Comparison of ENCODE assay signal across 1 cellular context in the genomic region with DNA sequence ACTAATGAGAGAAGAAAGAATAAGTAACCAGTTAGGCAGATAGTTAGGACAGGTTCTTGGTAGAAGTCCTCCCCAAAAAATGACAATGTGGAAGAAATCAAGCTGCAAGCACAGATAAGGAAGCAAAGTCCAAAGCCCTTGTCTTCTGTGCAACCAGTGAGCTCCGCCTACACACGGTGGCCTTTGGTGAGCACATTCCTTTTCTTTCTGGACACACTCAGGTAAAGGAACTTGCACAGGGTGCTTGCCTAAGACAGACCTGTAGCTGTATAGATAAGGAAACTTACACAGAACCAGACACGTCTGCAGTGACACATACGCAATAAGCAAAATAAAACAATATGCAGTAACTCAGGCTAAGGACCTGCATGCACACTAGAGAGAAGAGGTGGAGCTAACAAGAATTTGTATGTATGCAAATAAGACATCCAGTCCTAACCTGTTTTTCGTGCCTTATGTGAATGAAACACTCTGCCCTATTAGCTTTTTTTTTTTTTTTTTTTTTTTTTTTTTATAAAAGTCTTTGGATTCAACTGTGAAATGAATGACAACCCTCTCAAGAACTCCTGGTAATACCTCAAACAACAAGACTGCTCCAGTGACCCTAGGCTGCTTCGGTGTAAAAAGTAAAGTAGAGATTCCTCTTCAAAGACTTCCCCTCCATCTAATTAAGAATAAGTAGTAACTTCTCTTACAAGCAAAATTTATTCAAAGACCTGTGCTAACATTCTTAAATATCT.
TF ChIP-seq lines count a peak whose summit lies in the region.

No MANE protein-coding gene starts in this region.

TF ChIP-seq in K562, 482 proteins besides CTCF, POLR2A, EP300 and RAD21 (continued from another document and continues in another):
- TF ChIP-seq FOXM1 (IDR thresholded peaks at IDR 0.05; ENCODE audit: low read depth) = peak; percentile 50
- TF ChIP-seq FOXM1 (CRISPR knock-in tag; IDR thresholded peaks at IDR 0.05; ENCODE audit: low read depth) = no peak
- TF ChIP-seq ARNT (IDR thresholded peaks at IDR 0.05) = no peak
- TF ChIP-seq ZNF253 (CRISPR knock-in tag; conservative IDR thresholded peaks at IDR 0.05) = no peak
- TF ChIP-seq ZNF175 (CRISPR knock-in tag; IDR thresholded peaks at IDR 0.05; ENCODE audit: low read depth) = peak; percentile 89
- no peak for TF ChIP-seq SMC3 (conservative IDR thresholded peaks at IDR 0.05; ENCODE audit: insufficient read depth, low read depth, low read length)
- TF ChIP-seq HDAC2 (IDR thresholded peaks at IDR 0.05) = no peak
- TF ChIP-seq, protein P1, sequence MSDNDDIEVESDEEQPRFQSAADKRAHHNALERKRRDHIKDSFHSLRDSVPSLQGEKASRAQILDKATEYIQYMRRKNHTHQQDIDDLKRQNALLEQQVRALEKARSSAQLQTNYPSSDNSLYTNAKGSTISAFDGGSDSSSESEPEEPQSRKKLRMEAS (CRISPR knock-in tag; IDR thresholded peaks at IDR 0.05) = peak; percentile 65
- no peak for TF ChIP-seq CREBBP (IDR thresholded peaks at IDR 0.05; ENCODE audit: low read depth, low read length)
- TF ChIP-seq ZEB2 (IDR thresholded peaks at IDR 0.05) = peak; percentile 36; the same call in 1 of the 2 replicates
- no peak for TF ChIP-seq ELF2 (CRISPR knock-in tag; IDR thresholded peaks at IDR 0.05)
- peak; percentile 55; the same call in 1 of the 2 replicates for TF ChIP-seq JUND (IDR thresholded peaks at IDR 0.05; ENCODE audit: borderline replicate concordance, low read depth, low read length)
- TF ChIP-seq JUND (tag; IDR thresholded peaks at IDR 0.05; ENCODE audit: borderline replicate concordance, low read depth, low read length) = no peak; the same call in 2 of the 3 replicates
- no peak for TF ChIP-seq KAT7 (CRISPR knock-in tag; IDR thresholded peaks at IDR 0.05; ENCODE audit: borderline replicate concordance)
- TF ChIP-seq, protein P2, sequence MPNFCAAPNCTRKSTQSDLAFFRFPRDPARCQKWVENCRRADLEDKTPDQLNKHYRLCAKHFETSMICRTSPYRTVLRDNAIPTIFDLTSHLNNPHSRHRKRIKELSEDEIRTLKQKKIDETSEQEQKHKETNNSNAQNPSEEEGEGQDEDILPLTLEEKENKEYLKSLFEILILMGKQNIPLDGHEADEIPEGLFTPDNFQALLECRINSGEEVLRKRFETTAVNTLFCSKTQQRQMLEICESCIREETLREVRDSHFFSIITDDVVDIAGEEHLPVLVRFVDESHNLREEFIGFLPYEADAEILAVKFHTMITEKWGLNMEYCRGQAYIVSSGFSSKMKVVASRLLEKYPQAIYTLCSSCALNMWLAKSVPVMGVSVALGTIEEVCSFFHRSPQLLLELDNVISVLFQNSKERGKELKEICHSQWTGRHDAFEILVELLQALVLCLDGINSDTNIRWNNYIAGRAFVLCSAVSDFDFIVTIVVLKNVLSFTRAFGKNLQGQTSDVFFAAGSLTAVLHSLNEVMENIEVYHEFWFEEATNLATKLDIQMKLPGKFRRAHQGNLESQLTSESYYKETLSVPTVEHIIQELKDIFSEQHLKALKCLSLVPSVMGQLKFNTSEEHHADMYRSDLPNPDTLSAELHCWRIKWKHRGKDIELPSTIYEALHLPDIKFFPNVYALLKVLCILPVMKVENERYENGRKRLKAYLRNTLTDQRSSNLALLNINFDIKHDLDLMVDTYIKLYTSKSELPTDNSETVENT (CRISPR knock-in tag; IDR thresholded peaks at IDR 0.05) = no peak
- TF ChIP-seq TAL1 (IDR thresholded peaks at IDR 0.05) = peak; percentile 93
- TF ChIP-seq, protein P3, sequence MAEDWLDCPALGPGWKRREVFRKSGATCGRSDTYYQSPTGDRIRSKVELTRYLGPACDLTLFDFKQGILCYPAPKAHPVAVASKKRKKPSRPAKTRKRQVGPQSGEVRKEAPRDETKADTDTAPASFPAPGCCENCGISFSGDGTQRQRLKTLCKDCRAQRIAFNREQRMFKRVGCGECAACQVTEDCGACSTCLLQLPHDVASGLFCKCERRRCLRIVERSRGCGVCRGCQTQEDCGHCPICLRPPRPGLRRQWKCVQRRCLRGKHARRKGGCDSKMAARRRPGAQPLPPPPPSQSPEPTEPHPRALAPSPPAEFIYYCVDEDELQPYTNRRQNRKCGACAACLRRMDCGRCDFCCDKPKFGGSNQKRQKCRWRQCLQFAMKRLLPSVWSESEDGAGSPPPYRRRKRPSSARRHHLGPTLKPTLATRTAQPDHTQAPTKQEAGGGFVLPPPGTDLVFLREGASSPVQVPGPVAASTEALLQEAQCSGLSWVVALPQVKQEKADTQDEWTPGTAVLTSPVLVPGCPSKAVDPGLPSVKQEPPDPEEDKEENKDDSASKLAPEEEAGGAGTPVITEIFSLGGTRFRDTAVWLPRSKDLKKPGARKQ (CRISPR knock-in tag; IDR thresholded peaks at IDR 0.05) = no peak
- no peak for TF ChIP-seq NFE2 (IDR thresholded peaks at IDR 0.05; ENCODE audit: low read depth)
- no peak for TF ChIP-seq RAD51 (IDR thresholded peaks at IDR 0.05; ENCODE audit: borderline replicate concordance, low read depth)
- no peak for TF ChIP-seq KHSRP (IDR thresholded peaks at IDR 0.05)
- TF ChIP-seq, protein P4, sequence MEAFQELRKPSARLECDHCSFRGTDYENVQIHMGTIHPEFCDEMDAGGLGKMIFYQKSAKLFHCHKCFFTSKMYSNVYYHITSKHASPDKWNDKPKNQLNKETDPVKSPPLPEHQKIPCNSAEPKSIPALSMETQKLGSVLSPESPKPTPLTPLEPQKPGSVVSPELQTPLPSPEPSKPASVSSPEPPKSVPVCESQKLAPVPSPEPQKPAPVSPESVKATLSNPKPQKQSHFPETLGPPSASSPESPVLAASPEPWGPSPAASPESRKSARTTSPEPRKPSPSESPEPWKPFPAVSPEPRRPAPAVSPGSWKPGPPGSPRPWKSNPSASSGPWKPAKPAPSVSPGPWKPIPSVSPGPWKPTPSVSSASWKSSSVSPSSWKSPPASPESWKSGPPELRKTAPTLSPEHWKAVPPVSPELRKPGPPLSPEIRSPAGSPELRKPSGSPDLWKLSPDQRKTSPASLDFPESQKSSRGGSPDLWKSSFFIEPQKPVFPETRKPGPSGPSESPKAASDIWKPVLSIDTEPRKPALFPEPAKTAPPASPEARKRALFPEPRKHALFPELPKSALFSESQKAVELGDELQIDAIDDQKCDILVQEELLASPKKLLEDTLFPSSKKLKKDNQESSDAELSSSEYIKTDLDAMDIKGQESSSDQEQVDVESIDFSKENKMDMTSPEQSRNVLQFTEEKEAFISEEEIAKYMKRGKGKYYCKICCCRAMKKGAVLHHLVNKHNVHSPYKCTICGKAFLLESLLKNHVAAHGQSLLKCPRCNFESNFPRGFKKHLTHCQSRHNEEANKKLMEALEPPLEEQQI (IDR thresholded peaks at IDR 0.05) = peak; percentile 92
- TF ChIP-seq, protein P5, sequence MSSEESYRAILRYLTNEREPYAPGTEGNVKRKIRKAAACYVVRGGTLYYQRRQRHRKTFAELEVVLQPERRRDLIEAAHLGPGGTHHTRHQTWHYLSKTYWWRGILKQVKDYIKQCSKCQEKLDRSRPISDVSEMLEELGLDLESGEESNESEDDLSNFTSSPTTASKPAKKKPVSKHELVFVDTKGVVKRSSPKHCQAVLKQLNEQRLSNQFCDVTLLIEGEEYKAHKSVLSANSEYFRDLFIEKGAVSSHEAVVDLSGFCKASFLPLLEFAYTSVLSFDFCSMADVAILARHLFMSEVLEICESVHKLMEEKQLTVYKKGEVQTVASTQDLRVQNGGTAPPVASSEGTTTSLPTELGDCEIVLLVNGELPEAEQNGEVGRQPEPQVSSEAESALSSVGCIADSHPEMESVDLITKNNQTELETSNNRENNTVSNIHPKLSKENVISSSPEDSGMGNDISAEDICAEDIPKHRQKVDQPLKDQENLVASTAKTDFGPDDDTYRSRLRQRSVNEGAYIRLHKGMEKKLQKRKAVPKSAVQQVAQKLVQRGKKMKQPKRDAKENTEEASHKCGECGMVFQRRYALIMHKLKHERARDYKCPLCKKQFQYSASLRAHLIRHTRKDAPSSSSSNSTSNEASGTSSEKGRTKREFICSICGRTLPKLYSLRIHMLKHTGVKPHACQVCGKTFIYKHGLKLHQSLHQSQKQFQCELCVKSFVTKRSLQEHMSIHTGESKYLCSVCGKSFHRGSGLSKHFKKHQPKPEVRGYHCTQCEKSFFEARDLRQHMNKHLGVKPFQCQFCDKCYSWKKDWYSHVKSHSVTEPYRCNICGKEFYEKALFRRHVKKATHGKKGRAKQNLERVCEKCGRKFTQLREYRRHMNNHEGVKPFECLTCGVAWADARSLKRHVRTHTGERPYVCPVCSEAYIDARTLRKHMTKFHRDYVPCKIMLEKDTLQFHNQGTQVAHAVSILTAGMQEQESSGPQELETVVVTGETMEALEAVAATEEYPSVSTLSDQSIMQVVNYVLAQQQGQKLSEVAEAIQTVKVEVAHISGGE (CRISPR knock-in tag; IDR thresholded peaks at IDR 0.05) = 0 out of 6 replicates have a peak, but pooled peaks of 1 of the 3 experiments have one; percentile 37
- no peak for TF ChIP-seq ESRRA (IDR thresholded peaks at IDR 0.05; ENCODE audit: borderline replicate concordance, low read depth)
- TF ChIP-seq KDM1A (IDR thresholded peaks at IDR 0.05) = peak; percentile 56 to 57
- TF ChIP-seq ASH1L (IDR thresholded peaks at IDR 0.05; ENCODE audit: borderline replicate concordance, low read depth, partially characterized antibody) = no peak
- TF ChIP-seq MEIS2 (IDR thresholded peaks at IDR 0.05; ENCODE audit: partially characterized antibody) = peak; percentile 6
- TF ChIP-seq ZNF644 (tag; IDR thresholded peaks at IDR 0.05; ENCODE audit: low read depth) = peak; percentile 87
- no peak for TF ChIP-seq MXI1 (IDR thresholded peaks at IDR 0.05; ENCODE audit: low read depth, low read length)
- TF ChIP-seq TEAD4 (IDR thresholded peaks at IDR 0.05; ENCODE audit: low read length) = peak; percentile 99
- no peak for TF ChIP-seq TEAD4 (CRISPR knock-in tag; IDR thresholded peaks at IDR 0.05; ENCODE audit: borderline replicate concordance)
- TF ChIP-seq ZNF764 (CRISPR knock-in tag; IDR thresholded peaks at IDR 0.05; ENCODE audit: low read depth) = no peak
- TF ChIP-seq PURB (CRISPR knock-in tag; IDR thresholded peaks at IDR 0.05; ENCODE audit: low read depth) = no peak
- TF ChIP-seq CC2D1A (IDR thresholded peaks at IDR 0.05) = peak; percentile 79; the same call in 1 of the 2 replicates
- TF ChIP-seq SUPT5H (IDR thresholded peaks at IDR 0.05) = no peak
- TF ChIP-seq RBBP5 (IDR thresholded peaks at IDR 0.05; ENCODE audit: borderline replicate concordance, insufficient read depth, low read length, poor library complexity, severe bottlenecking) = no peak
- TF ChIP-seq KLF6 (CRISPR knock-in tag; IDR thresholded peaks at IDR 0.05; ENCODE audit: borderline replicate concordance) = no peak
- peak in 1 of 2 experiments; percentile 73; a peak in 2 of 4 replicates for TF ChIP-seq TBL1XR1 (IDR thresholded peaks at IDR 0.05; ENCODE audit: low read length in 2 of 2)
- no peak for TF ChIP-seq FIP1L1 (IDR thresholded peaks at IDR 0.05; ENCODE audit: low read depth, low read length, poor library complexity, severe bottlenecking)
- TF ChIP-seq, protein P6, sequence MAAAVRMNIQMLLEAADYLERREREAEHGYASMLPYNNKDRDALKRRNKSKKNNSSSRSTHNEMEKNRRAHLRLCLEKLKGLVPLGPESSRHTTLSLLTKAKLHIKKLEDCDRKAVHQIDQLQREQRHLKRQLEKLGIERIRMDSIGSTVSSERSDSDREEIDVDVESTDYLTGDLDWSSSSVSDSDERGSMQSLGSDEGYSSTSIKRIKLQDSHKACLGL (CRISPR knock-in tag; IDR thresholded peaks at IDR 0.05; ENCODE audit: borderline replicate concordance, poor library complexity, severe bottlenecking) = no peak
- no peak for TF ChIP-seq ZNF146 (CRISPR knock-in tag; IDR thresholded peaks at IDR 0.05; ENCODE audit: unreplicated experiment)
- no peak for TF ChIP-seq PHF20 (IDR thresholded peaks at IDR 0.05; ENCODE audit: partially characterized antibody)
- TF ChIP-seq BRD4 (IDR thresholded peaks at IDR 0.05) = no peak
- no peak for TF ChIP-seq RFX5 (IDR thresholded peaks at IDR 0.05; ENCODE audit: low read depth, low read length)
- no peak for TF ChIP-seq ZNF134 (CRISPR knock-in tag; conservative IDR thresholded peaks at IDR 0.05)
- no peak for TF ChIP-seq RBM39 (optimal IDR thresholded peaks at IDR 0.05; ENCODE audit: low read depth, low read length)
- TF ChIP-seq, protein P7, sequence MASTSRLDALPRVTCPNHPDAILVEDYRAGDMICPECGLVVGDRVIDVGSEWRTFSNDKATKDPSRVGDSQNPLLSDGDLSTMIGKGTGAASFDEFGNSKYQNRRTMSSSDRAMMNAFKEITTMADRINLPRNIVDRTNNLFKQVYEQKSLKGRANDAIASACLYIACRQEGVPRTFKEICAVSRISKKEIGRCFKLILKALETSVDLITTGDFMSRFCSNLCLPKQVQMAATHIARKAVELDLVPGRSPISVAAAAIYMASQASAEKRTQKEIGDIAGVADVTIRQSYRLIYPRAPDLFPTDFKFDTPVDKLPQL (IDR thresholded peaks at IDR 0.05; ENCODE audit: extremely low read depth, insufficient read length) = no peak
- TF ChIP-seq, protein P8, sequence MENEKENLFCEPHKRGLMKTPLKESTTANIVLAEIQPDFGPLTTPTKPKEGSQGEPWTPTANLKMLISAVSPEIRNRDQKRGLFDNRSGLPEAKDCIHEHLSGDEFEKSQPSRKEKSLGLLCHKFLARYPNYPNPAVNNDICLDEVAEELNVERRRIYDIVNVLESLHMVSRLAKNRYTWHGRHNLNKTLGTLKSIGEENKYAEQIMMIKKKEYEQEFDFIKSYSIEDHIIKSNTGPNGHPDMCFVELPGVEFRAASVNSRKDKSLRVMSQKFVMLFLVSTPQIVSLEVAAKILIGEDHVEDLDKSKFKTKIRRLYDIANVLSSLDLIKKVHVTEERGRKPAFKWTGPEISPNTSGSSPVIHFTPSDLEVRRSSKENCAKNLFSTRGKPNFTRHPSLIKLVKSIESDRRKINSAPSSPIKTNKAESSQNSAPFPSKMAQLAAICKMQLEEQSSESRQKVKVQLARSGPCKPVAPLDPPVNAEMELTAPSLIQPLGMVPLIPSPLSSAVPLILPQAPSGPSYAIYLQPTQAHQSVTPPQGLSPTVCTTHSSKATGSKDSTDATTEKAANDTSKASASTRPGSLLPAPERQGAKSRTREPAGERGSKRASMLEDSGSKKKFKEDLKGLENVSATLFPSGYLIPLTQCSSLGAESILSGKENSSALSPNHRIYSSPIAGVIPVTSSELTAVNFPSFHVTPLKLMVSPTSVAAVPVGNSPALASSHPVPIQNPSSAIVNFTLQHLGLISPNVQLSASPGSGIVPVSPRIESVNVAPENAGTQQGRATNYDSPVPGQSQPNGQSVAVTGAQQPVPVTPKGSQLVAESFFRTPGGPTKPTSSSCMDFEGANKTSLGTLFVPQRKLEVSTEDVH (IDR thresholded peaks at IDR 0.05; ENCODE audit: low read depth, partially characterized antibody) = no peak
- TF ChIP-seq FOSL1 (tag; conservative IDR thresholded peaks at IDR 0.05) = peak; percentile 71
- TF ChIP-seq TEAD1 (CRISPR knock-in tag; IDR thresholded peaks at IDR 0.05) = peak; percentile 68 to 95; a peak in 3 of 4 replicates
- peak; percentile 57; the same call in 1 of the 2 replicates for TF ChIP-seq CREB1 (IDR thresholded peaks at IDR 0.05)
- peak; percentile 31; the same call in 1 of the 2 replicates for TF ChIP-seq CREB1 (CRISPR knock-in tag; IDR thresholded peaks at IDR 0.05)
